8 cellular contexts compared by ENCODE assay signal in genomic region chr17:65163990-65164495, GRCh38. TPM values are rescaled to one million over a fixed set of nuclear protein-coding genes. Genes with fewer than 3 reads are reported as not detected.
DNase-seq lines count a peak whose midpoint lies in the region; ATAC-seq, FAIRE-seq and TF ChIP-seq lines count a peak whose summit lies in the region.

No MANE protein-coding gene starts in this region.

- peaks cover 14 to 19% of the 10 kb centered on the region in 2 experiments; a peak in 3 of 5 replicates for H3K4me1 ChIP-seq in K562 (replicated peaks in 1 of 2; ENCODE audit: control insufficient read depth in 2 of 2, insufficient read depth in 2 of 2, low read length in 2 of 2)

- POLR2A ChIA-PET in K562 (lab: Yijun Ruan, JAX), result interaction anchor here (1.1 kb wide), 1 partner anchor 10 kb away, joined by 4 read pairs; no protein-coding TSS in a partner anchor

- no peak for TF ChIP-seq RAD21 in K562 (CRISPR knock-in tag; conservative IDR thresholded peaks at IDR 0.05 in 1 of 2, IDR thresholded peaks at IDR 0.05 in 1 of 2)

- no peak for TF ChIP-seq EP300 in K562 (IDR thresholded peaks at IDR 0.05; ENCODE audit: low read length)

- H3K36me3 ChIP-seq in K562 (ENCODE audit: control insufficient read depth, insufficient read depth, low read length), result no peaks in the 10 kb centered on the region

- H3K79me2 ChIP-seq in K562 (ENCODE audit: control insufficient read depth, insufficient read depth, low read length), result no peaks in the 10 kb centered on the region

- CTCF ChIA-PET in K562 (lab: Yijun Ruan, JAX; ENCODE audit: low intra/inter-chr PET ratio), result no interaction called here

- H2AFZ ChIP-seq in K562 (ENCODE audit: low read depth, low read length), result peak overlapping the region; percentile 66

- peak; percentile 93 for FAIRE-seq in K562 (lab: Jason Lieb, UNC)

- TF ChIP-seq POLR2A in Raji (IDR thresholded peaks at IDR 0.05; ENCODE audit: insufficient read depth, low read depth, low read length) (0 out of 2 replicates have a peak, but pooled peaks have one; percentile 43), K562 (conservative IDR thresholded peaks at IDR 0.05) (no peak)

- peak; percentile 97 for ATAC-seq in HG02981 (IDR thresholded peaks at IDR 0.05; ENCODE audit: unreplicated experiment)
- ATAC-seq in K562, result peak; percentile 96

- peak overlapping the region in 1 of 2 experiments; percentile 18; a peak in 1 of 4 replicates for H3K9ac ChIP-seq in K562 (ENCODE audit: insufficient read depth in 1 of 2, low read depth in 2 of 2, low read length in 2 of 2)

- DNase-seq in activated gamma-delta T cell treated with Interleukin-2 at 50 U/mL for 16 hours (peak; percentile 19), activated gamma-delta T cell (lab: John Stamatoyannopoulos, UW) (no peak), K562 (ENCODE audit: extremely low read depth in 1 of 4, low spot score in 3 of 4) (peak; percentile 61 to 81 (median 71)), COLO668 (lab: John Stamatoyannopoulos, UW; ENCODE audit: unreplicated experiment) (no peak), cardiac septum (ENCODE audit: low spot score) (no peak)
- DNase-seq in stimulated activated CD4-positive, alpha-beta T cell treated with anti-CD3 and anti-CD28 coated beads, Interleukin-4, amount 100 ng/mL, for 24 hours, result peak; percentile 63

- H4K20me1 ChIP-seq in K562 (replicated peaks; ENCODE audit: control insufficient read depth, insufficient read depth, low read length), result no peaks in the 10 kb centered on the region

- in situ Hi-C loops in K562 (cut with MboI), result no loop called here

- intact Hi-C loops in K562 (cut with micrococcal nuclease), result no loop called here
- intact Hi-C loops in cardiac septum (cut with DNase I), result no loop called here

- BruUV-seq in K562 (replicated peaks; lab: Mats Ljungman, UMichigan), result no TSS peak

- H3K4me2 ChIP-seq in K562 (ENCODE audit: insufficient read depth, low read length), result peak overlapping the region; percentile 69

- H3K27ac ChIP-seq in K562 (ENCODE audit: extremely low read depth, low read depth, low read length), result peak overlapping the region; percentile 23; the same call in 1 of the 3 replicates

- no peak overlapping the region for H3K4me3 ChIP-seq in K562

- no peaks in the 10 kb centered on the region for H3K9me1 ChIP-seq in K562 (ENCODE audit: control insufficient read depth, insufficient read depth, low read length)

- H3K9me3 ChIP-seq in K562 (replicated peaks; ENCODE audit: control insufficient read depth, insufficient read depth, low read depth, low read length), result no peaks in the 10 kb centered on the region

- no peak for TF ChIP-seq CTCF in K562 (IDR thresholded peaks at IDR 0.05 in 2 of 3, conservative IDR thresholded peaks at IDR 0.05 in 1 of 3; ENCODE audit: insufficient read depth in 2 of 3, low read depth in 1 of 3, low read length in 3 of 3)

- WGBS in K562 (ENCODE audit: insufficient coverage, low coverage, missing lambda C conversion rate), result 0% methylated on average over 5 of the region's 5 CpGs

- no peaks in the 10 kb centered on the region for H3K27me3 ChIP-seq in K562 (ENCODE audit: control insufficient read depth in 2 of 2, insufficient read depth in 2 of 2, low read length in 2 of 2)

TF ChIP-seq in K562, 482 proteins besides CTCF, POLR2A, EP300 and RAD21 (continues in another document):
- TF ChIP-seq ZNF592 (IDR thresholded peaks at IDR 0.05) (no peak), SMARCE1 (IDR thresholded peaks at IDR 0.05) (0 out of 2 replicates have a peak, but pooled peaks have one; percentile 34)

RNA-seq across cellular contexts. Expression of gene RGS9, which starts 26.9 kb away (rescaled TPM):
- total RNA-seq in K562 (2011; cell fraction: chromatin; rRNA removed; ENCODE audit: low replicate concordance), result 0.39 TPM in 1 of 2 replicates, not detected in the other
- total RNA-seq in K562 (2011; cell fraction: nucleolus; rRNA removed), result not detected in 2 replicates
- 0.23 and 0.44 TPM in 2 replicates for total RNA-seq in K562 (2011; cell fraction: nucleoplasm; rRNA removed)
- total RNA-seq in K562 (2014; rRNA removed) (0.18 and 0.69 TPM in 2 replicates), K562 (2014; rRNA removed; fragmentation: Illumina TruSeq; extraction: Trizol) (0.54 and 0.55 TPM in 2 replicates), K562 (2015; rRNA removed; fragmentation: Illumina TruSeq; extraction: Trizol) (0.38 and 0.65 TPM in 2 replicates), K562 (2021) (0.60 and 0.73 TPM in 2 replicates), cardiac septum (0.38 TPM)
- polyA plus RNA-seq in K562 (2011; rRNA removed) (0.55 and 1.4 TPM in 2 replicates), K562 (2014; fragmentation: Illumina TruSeq; extraction: Trizol) (0.55 and 0.74 TPM in 2 replicates), K562 (2014; fragmentation: Nextera tagmentation; extraction: Ambion mirVana) (under 1 TPM; 0.38 to 0.55 TPM), K562 (2014; rRNA removed) (0.49 TPM in 2 replicates)
- polyA plus RNA-seq in K562 (2011; cell fraction: cytosol; rRNA removed), result 0.40 and 0.81 TPM in 2 replicates
- 0.24 and 0.33 TPM in 2 replicates for polyA plus RNA-seq in K562 (2011; cell fraction: nucleus; rRNA removed)
- 0.74 and 1.2 TPM in 2 replicates for polyA plus RNA-seq in K562 (2012)
- 0.30 and 0.67 TPM in 2 replicates for polyA minus RNA-seq in K562 (2011; rRNA and poly(A)+ RNA removed)
- not detected in 2 replicates for polyA minus RNA-seq in K562 (2011; cell fraction: cytosol; rRNA and poly(A)+ RNA removed)
- 0.56 TPM in 1 of 2 replicates, not detected in the other for polyA minus RNA-seq in K562 (2011; cell fraction: nucleus; rRNA and poly(A)+ RNA removed)

Comparison
In these comparisons a context has a peak if more than half of its experiments do, and no peak if none do; other contexts are left out.
1. DNase-seq: peak in activated gamma-delta T cell treated with Interleukin-2 at 50 U/mL for 16 hours (single experiment), K562 (4 of 4) and stimulated activated CD4-positive, alpha-beta T cell treated with anti-CD3 and anti-CD28 coated beads, Interleukin-4, amount 100 ng/mL, for 24 hours (single experiment); none in activated gamma-delta T cell (single experiment), COLO668 (single experiment) and cardiac septum (single experiment).